14 cellular contexts compared by ENCODE assay signal in genomic region chr3:128273116-128273840, GRCh38.
"Had no signal": no experiment of that assay in that cellular context is flagged by ENCODE, and none has a peak within 500 bp of the region (broad histone marks: within the 10 kb centered on the region; RNA-seq: fewer than 3 reads in every experiment).

No MANE protein-coding gene starts in this region.

- H3K36me3 ChIP-seq: neural progenitor cell, pancreas had no signal

- H3K4me1 ChIP-seq: pancreas had no signal

- H3K27ac ChIP-seq: esophagus muscularis mucosa, neural progenitor cell, pancreas, SK-N-MC, skin epidermis, tibial artery had no signal

- H3K36me3 Mint-ChIP-seq: mesothelial cell of epicardium, neural progenitor cell had no signal

- H3K4me3 ChIP-seq: esophagus muscularis mucosa, neural progenitor cell, pancreas, SK-N-MC, skin epidermis, tibial artery had no signal

- H3K27me3 ChIP-seq: esophagus muscularis mucosa, neural progenitor cell, pancreas, tibial artery had no signal

- H3K9me3 ChIP-seq: esophagus muscularis mucosa, pancreas, tibial artery had no signal

- ATAC-seq: pancreas had no signal

- H3K27ac Mint-ChIP-seq: activated naive CD4-positive, alpha-beta T cell treated with anti-CD3 and anti-CD28 coated beads, Interleukin-2, amount 50 U/mL, for 24 hours; brain; mesothelial cell of epicardium; neural progenitor cell; T-cell had no signal

- H3K9me3 Mint-ChIP-seq: activated naive CD4-positive, alpha-beta T cell treated with anti-CD3 and anti-CD28 coated beads, Interleukin-2, amount 50 U/mL, for 24 hours; brain; mesothelial cell of epicardium; neural progenitor cell; T-cell had no signal

- H3K27me3 Mint-ChIP-seq: activated naive CD4-positive, alpha-beta T cell treated with anti-CD3 and anti-CD28 coated beads, Interleukin-2, amount 50 U/mL, for 24 hours; brain; T-cell had no signal

- H3K4me3 Mint-ChIP-seq: activated CD8-positive, alpha-beta T cell treated with anti-CD3 and anti-CD28 coated beads, Interleukin-2, amount 10 ng/mL, durations not matched to agents 7 days and 5 days; activated naive CD4-positive, alpha-beta T cell treated with anti-CD3 and anti-CD28 coated beads, Interleukin-2, amount 50 U/mL, for 24 hours; brain; mesothelial cell of epicardium; neural progenitor cell; T-cell had no signal

- DNase-seq: amygdala, cerebellar nuclear complex, pancreas, T-cell, T1000, tibial artery had no signal
